In genomic region chr11:93747122-93747521, GRCh38 we compare ENCODE assay signal across 15 cellular contexts. TPM values are rescaled to one million over a fixed set of nuclear protein-coding genes. Genes with fewer than 3 reads are reported as not detected.
DNase-seq lines count a peak whose midpoint lies in the region; ATAC-seq, FAIRE-seq and TF ChIP-seq lines count a peak whose summit lies in the region.
"Had no signal": no experiment of that assay in that cellular context is flagged by ENCODE, and none has a peak within 500 bp of the region (broad histone marks: within the 10 kb centered on the region; RNA-seq: fewer than 3 reads in every experiment).

No MANE protein-coding gene starts in this region.

- TF ChIP-seq POLR2A in A549 (IDR thresholded peaks at IDR 0.05; ENCODE audit: low read length) (no peak), testis (IDR thresholded peaks at IDR 0.05) (no peak)

- H3K4me1 ChIP-seq in A549: peaks cover 39% of the 10 kb centered on the region
- peaks cover 24% of the 10 kb centered on the region for H3K4me1 ChIP-seq in testis

- TF ChIP-seq EP300 in A549 (IDR thresholded peaks at IDR 0.05): no peak

- no peak overlapping the region for H3K4me3 Mint-ChIP-seq in activated T-helper 1 cell treated with anti-CD3 and anti-CD28 coated beads, Interleukin-12 subunit alpha, Interleukin-12 subunit beta, Interleukin-2, Interleukin-4 antibody, amounts not matched to agents 30 ng/mL and 10 ng/mL and 1 ng/mL, durations not matched to agents 14 hours and 24 hours and 36 hours
- H3K4me3 Mint-ChIP-seq: naive B cell, T-helper 17 cell had no signal

- CTCF ChIA-PET in A549 (lab: Yijun Ruan, JAX): no interaction called here

- no peak overlapping the region for H3K27ac ChIP-seq in A549
- H3K27ac ChIP-seq in testis: peak overlapping the region in 1 of 2 donors; percentile 9
- H3K27ac ChIP-seq: 22Rv1, PC-9, thoracic aorta had no signal

- 16% methylated on average over 1 of the region's 1 CpG for WGBS in A549 (ENCODE audit: missing lambda C conversion rate)
- 64 to 75% methylated on average over 1 of the region's 1 CpG for WGBS in testis, 2 donors

- TF ChIP-seq RAD21 in A549 (conservative IDR thresholded peaks at IDR 0.05 in 1 of 2, IDR thresholded peaks at IDR 0.05 in 1 of 2): no peak

- FAIRE-seq in A549 (lab: Jason Lieb, UNC): no peak

- intact Hi-C loops in testis (cut with DNase I; ENCODE audit: low total_unique reads): no loop called here
- intact Hi-C loops in activated T-helper 1 cell treated with anti-CD3 and anti-CD28 coated beads, Interleukin-12 subunit alpha, Interleukin-12 subunit beta, Interleukin-2, Interleukin-4 antibody, amounts not matched to agents 30 ng/mL and 10 ng/mL and 1 ng/mL, durations not matched to agents 14 hours and 24 hours and 36 hours (cut with micrococcal nuclease): no loop called here

- no peaks in the 10 kb centered on the region for H3K27me3 Mint-ChIP-seq in activated T-helper 1 cell treated with anti-CD3 and anti-CD28 coated beads, Interleukin-12 subunit alpha, Interleukin-12 subunit beta, Interleukin-2, Interleukin-4 antibody, amounts not matched to agents 30 ng/mL and 10 ng/mL and 1 ng/mL, durations not matched to agents 14 hours and 24 hours and 36 hours (ENCODE audit: insufficient read depth)
- H3K27me3 Mint-ChIP-seq: naive B cell, T-helper 17 cell had no signal

- no peak for ATAC-seq in A549
- peak; percentile 87 for ATAC-seq in GM19372 (IDR thresholded peaks at IDR 0.05; ENCODE audit: low read depth, unreplicated experiment)
- peak; percentile 85 for ATAC-seq in HG02759 (IDR thresholded peaks at IDR 0.05; ENCODE audit: unreplicated experiment)
- peak; percentile 58 for ATAC-seq in HG03439 (IDR thresholded peaks at IDR 0.05; ENCODE audit: unreplicated experiment)
- ATAC-seq: activated naive CD4-positive, alpha-beta T cell treated with anti-CD3 and anti-CD28 coated beads, Interleukin-2, amount 50 U/mL, for 72 hours; T-helper 17 cell had no signal

- no peaks in the 10 kb centered on the region for H3K9me3 ChIP-seq in A549
- no peaks in the 10 kb centered on the region for H3K9me3 ChIP-seq in testis
- H3K9me3 ChIP-seq: thoracic aorta had no signal

- no peak overlapping the region for H3K27ac Mint-ChIP-seq in activated T-helper 1 cell treated with anti-CD3 and anti-CD28 coated beads, Interleukin-12 subunit alpha, Interleukin-12 subunit beta, Interleukin-2, Interleukin-4 antibody, amounts not matched to agents 30 ng/mL and 10 ng/mL and 1 ng/mL, durations not matched to agents 14 hours and 24 hours and 36 hours
- H3K27ac Mint-ChIP-seq: activated naive CD4-positive, alpha-beta T cell treated with anti-CD3 and anti-CD28 coated beads, Interleukin-2, amount 50 U/mL, for 72 hours; naive B cell; T-helper 17 cell had no signal

- H3K36me3 ChIP-seq in testis (ENCODE audit: low read depth, missing control alignments): no peaks in the 10 kb centered on the region
- H3K36me3 ChIP-seq: thoracic aorta had no signal

- POLR2A ChIA-PET in A549 (lab: Yijun Ruan, JAX): no interaction called here

- H3K27me3 ChIP-seq in testis: no peaks in the 10 kb centered on the region

- H3K4me3 ChIP-seq in A549 (no peak overlapping the region), testis (no peak overlapping the region)
- H3K4me3 ChIP-seq: PC-9, thoracic aorta had no signal

- no peaks in the 10 kb centered on the region for H3K9me3 Mint-ChIP-seq in activated T-helper 1 cell treated with anti-CD3 and anti-CD28 coated beads, Interleukin-12 subunit alpha, Interleukin-12 subunit beta, Interleukin-2, Interleukin-4 antibody, amounts not matched to agents 30 ng/mL and 10 ng/mL and 1 ng/mL, durations not matched to agents 14 hours and 24 hours and 36 hours
- H3K9me3 Mint-ChIP-seq: activated naive CD4-positive, alpha-beta T cell treated with anti-CD3 and anti-CD28 coated beads, Interleukin-2, amount 50 U/mL, for 72 hours; naive B cell had no signal

- peaks cover 13% of the 10 kb centered on the region for H3K36me3 Mint-ChIP-seq in activated T-helper 1 cell treated with anti-CD3 and anti-CD28 coated beads, Interleukin-12 subunit alpha, Interleukin-12 subunit beta, Interleukin-2, Interleukin-4 antibody, amounts not matched to agents 30 ng/mL and 10 ng/mL and 1 ng/mL, durations not matched to agents 14 hours and 24 hours and 36 hours (ENCODE audit: low read depth)
- H3K36me3 Mint-ChIP-seq: activated naive CD4-positive, alpha-beta T cell treated with anti-CD3 and anti-CD28 coated beads, Interleukin-2, amount 50 U/mL, for 72 hours; naive B cell had no signal

- DNase-seq in A549 (ENCODE audit: low read depth in 1 of 2, low spot score in 1 of 2): no peak
- DNase-seq in testis: no peak
- DNase-seq in GDM1 (lab: John Stamatoyannopoulos, UW): no peak
- DNase-seq in activated T-helper 1 cell treated with anti-CD3 and anti-CD28 coated beads, Interleukin-12 subunit alpha, Interleukin-12 subunit beta, Interleukin-2, Interleukin-4 antibody, amounts not matched to agents 30 ng/mL and 10 ng/mL and 1 ng/mL, durations not matched to agents 14 hours and 24 hours and 36 hours (ENCODE audit: low spot score): no peak
- no peak for DNase-seq in OCI-M2 (lab: John Stamatoyannopoulos, UW; ENCODE audit: unreplicated experiment)
- DNase-seq: activated CD4-positive, alpha-beta T cell treated with anti-CD3 and anti-CD28 coated beads, Interleukin-2, amount 50 U/mL, for 48 hours; naive B cell; PC-9; T-helper 17 cell had no signal

- TF ChIP-seq CTCF in A549 (IDR thresholded peaks at IDR 0.05) (no peak), testis (IDR thresholded peaks at IDR 0.05) (no peak)

- H3K4me1 Mint-ChIP-seq in activated T-helper 1 cell treated with anti-CD3 and anti-CD28 coated beads, Interleukin-12 subunit alpha, Interleukin-12 subunit beta, Interleukin-2, Interleukin-4 antibody, amounts not matched to agents 30 ng/mL and 10 ng/mL and 1 ng/mL, durations not matched to agents 14 hours and 24 hours and 36 hours (ENCODE audit: low read depth): peaks cover 16% of the 10 kb centered on the region

- peak overlapping the region; percentile 20; the same call in 1 of the 3 replicates for H3K4me2 ChIP-seq in A549
- H3K4me2 ChIP-seq: PC-9 had no signal

TF ChIP-seq in A549, 52 proteins besides CTCF, POLR2A, EP300 and RAD21 (continues in another document):
- TF ChIP-seq ATOH8 (CRISPR knock-in tag; IDR thresholded peaks at IDR 0.05; ENCODE audit: low read depth): no peak
- TF ChIP-seq HEYL (CRISPR knock-in tag; IDR thresholded peaks at IDR 0.05): no peak
- no peak for TF ChIP-seq HOXA7 (CRISPR knock-in tag; IDR thresholded peaks at IDR 0.05)
- no peak for TF ChIP-seq ESRRA (IDR thresholded peaks at IDR 0.05; ENCODE audit: borderline replicate concordance, low read length)
- no peak for TF ChIP-seq PBX3 (IDR thresholded peaks at IDR 0.05)
- no peak for TF ChIP-seq ZC3H11A (IDR thresholded peaks at IDR 0.05)

RNA-seq across cellular contexts. Expression of gene C11orf54, which starts 5.7 kb away (rescaled TPM):
- polyA plus RNA-seq in A549 (2011; rRNA removed) (26.8 and 27.6 TPM in 2 replicates), A549 (2017; fragmentation: RNase III; extraction: RNeasy Plus Mini Kit Qiagen cat#74134 plus additional on column Dnase treatment) (12.3 to 12.7 TPM (median 12.4 TPM) in 3 replicates), testis (ENCODE audit: insufficient read depth, low read depth, low replicate concordance) (32.6 TPM)
- polyA plus RNA-seq in A549 (2012; cell fraction: cytosol; rRNA removed): 3.2 and 4.0 TPM in 2 replicates
- 1.5 and 2.0 TPM in 2 replicates for polyA plus RNA-seq in A549 (2012; cell fraction: nucleus; rRNA removed)
- polyA minus RNA-seq in A549 (2011; rRNA and poly(A)+ RNA removed): 4.4 and 4.8 TPM in 2 replicates
- total RNA-seq in testis: 10 to 100 TPM; 28.5 to 49.5 TPM
- 19.3 and 21.6 TPM in 2 replicates for total RNA-seq in activated T-helper 1 cell treated with anti-CD3 and anti-CD28 coated beads, Interleukin-12 subunit alpha, Interleukin-12 subunit beta, Interleukin-2, Interleukin-4 antibody, amounts not matched to agents 30 ng/mL and 10 ng/mL and 1 ng/mL, durations not matched to agents 14 hours and 24 hours and 36 hours

RNA-seq across cellular contexts. Expression of gene TAF1D, which starts 5.8 kb away (rescaled TPM):
- polyA plus RNA-seq in A549 (2011; rRNA removed): 132 and 218 TPM in 2 replicates
- polyA plus RNA-seq in A549 (2012; cell fraction: cytosol; rRNA removed): 35.5 and 46.4 TPM in 2 replicates
- polyA plus RNA-seq in A549 (2012; cell fraction: nucleus; rRNA removed): 43.5 and 100 TPM in 2 replicates
- 116 to 142 TPM (median 123 TPM) in 3 replicates for polyA plus RNA-seq in A549 (2017; fragmentation: RNase III; extraction: RNeasy Plus Mini Kit Qiagen cat#74134 plus additional on column Dnase treatment)
- 41.9 and 55.4 TPM in 2 replicates for polyA minus RNA-seq in A549 (2011; rRNA and poly(A)+ RNA removed)
- total RNA-seq in testis: 10 to 100 TPM; 70.3 to 88.5 TPM
- 24.0 TPM for polyA plus RNA-seq in testis (ENCODE audit: insufficient read depth, low read depth, low replicate concordance)
- total RNA-seq in activated T-helper 1 cell treated with anti-CD3 and anti-CD28 coated beads, Interleukin-12 subunit alpha, Interleukin-12 subunit beta, Interleukin-2, Interleukin-4 antibody, amounts not matched to agents 30 ng/mL and 10 ng/mL and 1 ng/mL, durations not matched to agents 14 hours and 24 hours and 36 hours: 337 and 345 TPM in 2 replicates

RNA-seq across cellular contexts. Expression of gene MED17, which starts 37.0 kb away (rescaled TPM):
- polyA plus RNA-seq in A549 (2011; rRNA removed): 19.2 and 20.3 TPM in 2 replicates
- polyA plus RNA-seq in A549 (2012; cell fraction: cytosol; rRNA removed): 9.1 and 9.5 TPM in 2 replicates
- polyA plus RNA-seq in A549 (2012; cell fraction: nucleus; rRNA removed): 22.6 and 23.7 TPM in 2 replicates
- polyA plus RNA-seq in A549 (2017; fragmentation: RNase III; extraction: RNeasy Plus Mini Kit Qiagen cat#74134 plus additional on column Dnase treatment): 16.2 to 16.7 TPM (median 16.6 TPM) in 3 replicates
- polyA minus RNA-seq in A549 (2011; rRNA and poly(A)+ RNA removed): 8.6 and 9.9 TPM in 2 replicates
- total RNA-seq in testis: 10 to 100 TPM; 23.2 to 29.8 TPM
- polyA plus RNA-seq in testis (ENCODE audit: insufficient read depth, low read depth, low replicate concordance): 22.4 TPM
- 55.8 and 59.4 TPM in 2 replicates for total RNA-seq in activated T-helper 1 cell treated with anti-CD3 and anti-CD28 coated beads, Interleukin-12 subunit alpha, Interleukin-12 subunit beta, Interleukin-2, Interleukin-4 antibody, amounts not matched to agents 30 ng/mL and 10 ng/mL and 1 ng/mL, durations not matched to agents 14 hours and 24 hours and 36 hours

Comparison
In these comparisons a context has a peak if more than half of its experiments do, and no peak if none do; other contexts are left out.
1. ATAC-seq: peak in GM19372 (single experiment), HG02759 (single experiment) and HG03439 (single experiment); none in A549 (0 of 2).